2 cellular contexts compared by ENCODE assay signal in genomic region chr6:34143884-34144580, GRCh38.
TF ChIP-seq lines count a peak whose summit lies in the region.

No MANE protein-coding gene starts in this region.

TF ChIP-seq in IMR-90, 13 proteins besides CTCF, POLR2A, EP300 and RAD21 (continued from another document):
- TF ChIP-seq FOS (IDR thresholded peaks at IDR 0.05; ENCODE audit: low read depth, low read length): no peak
- no peak for TF ChIP-seq MXI1 (IDR thresholded peaks at IDR 0.05; ENCODE audit: borderline replicate concordance, low read depth, low read length)
- no peak for TF ChIP-seq MAZ (IDR thresholded peaks at IDR 0.05; ENCODE audit: borderline replicate concordance, low read depth, low read length)
TF ChIP-seq in IMR-90: peak in this region for 0.

TF ChIP-seq in WTC11, 78 proteins besides CTCF, POLR2A, EP300 and RAD21 (continued from another document):
- TF ChIP-seq, protein P1, sequence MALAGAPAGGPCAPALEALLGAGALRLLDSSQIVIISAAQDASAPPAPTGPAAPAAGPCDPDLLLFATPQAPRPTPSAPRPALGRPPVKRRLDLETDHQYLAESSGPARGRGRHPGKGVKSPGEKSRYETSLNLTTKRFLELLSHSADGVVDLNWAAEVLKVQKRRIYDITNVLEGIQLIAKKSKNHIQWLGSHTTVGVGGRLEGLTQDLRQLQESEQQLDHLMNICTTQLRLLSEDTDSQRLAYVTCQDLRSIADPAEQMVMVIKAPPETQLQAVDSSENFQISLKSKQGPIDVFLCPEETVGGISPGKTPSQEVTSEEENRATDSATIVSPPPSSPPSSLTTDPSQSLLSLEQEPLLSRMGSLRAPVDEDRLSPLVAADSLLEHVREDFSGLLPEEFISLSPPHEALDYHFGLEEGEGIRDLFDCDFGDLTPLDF (CRISPR knock-in tag; IDR thresholded peaks at IDR 0.05): no peak
- TF ChIP-seq ZNF423 (CRISPR knock-in tag; IDR thresholded peaks at IDR 0.05) (peak; percentile 38; the same call in 1 of the 2 replicates), E2F5 (CRISPR knock-in tag; IDR thresholded peaks at IDR 0.05) (0 out of 2 replicates have a peak, but pooled peaks have one; percentile 25), JUN (CRISPR knock-in tag; IDR thresholded peaks at IDR 0.05) (no peak), MAX (CRISPR knock-in tag; IDR thresholded peaks at IDR 0.05) (peak; percentile 64; the same call in 1 of the 2 replicates), ZBTB21 (CRISPR knock-in tag; IDR thresholded peaks at IDR 0.05; ENCODE audit: borderline replicate concordance) (no peak), AR (CRISPR knock-in tag; IDR thresholded peaks at IDR 0.05) (no peak), NFATC4 (CRISPR knock-in tag; IDR thresholded peaks at IDR 0.05) (no peak), FOXK1 (CRISPR knock-in tag; IDR thresholded peaks at IDR 0.05) (0 out of 2 replicates have a peak, but pooled peaks have one; percentile 21), HMGXB4 (CRISPR knock-in tag; IDR thresholded peaks at IDR 0.05) (peak; percentile 92), SP1 (CRISPR knock-in tag; conservative IDR thresholded peaks at IDR 0.05) (peak; percentile 72), CBFB (CRISPR knock-in tag; IDR thresholded peaks at IDR 0.05; ENCODE audit: low read depth) (peak; percentile 25; the same call in 1 of the 2 replicates), ARID4B (CRISPR knock-in tag; IDR thresholded peaks at IDR 0.05; ENCODE audit: borderline replicate concordance) (peak; percentile 77; the same call in 1 of the 2 replicates), ELF4 (CRISPR knock-in tag; IDR thresholded peaks at IDR 0.05; ENCODE audit: low read depth) (no peak), IRF1 (CRISPR knock-in tag; IDR thresholded peaks at IDR 0.05) (no peak), ZNF263 (CRISPR knock-in tag; IDR thresholded peaks at IDR 0.05; ENCODE audit: low read depth) (no peak), GTF2I (CRISPR knock-in tag; conservative IDR thresholded peaks at IDR 0.05) (no peak), USF1 (CRISPR knock-in tag; IDR thresholded peaks at IDR 0.05) (no peak), OVOL2 (CRISPR knock-in tag; IDR thresholded peaks at IDR 0.05; ENCODE audit: borderline replicate concordance) (no peak)
- TF ChIP-seq, protein P2, sequence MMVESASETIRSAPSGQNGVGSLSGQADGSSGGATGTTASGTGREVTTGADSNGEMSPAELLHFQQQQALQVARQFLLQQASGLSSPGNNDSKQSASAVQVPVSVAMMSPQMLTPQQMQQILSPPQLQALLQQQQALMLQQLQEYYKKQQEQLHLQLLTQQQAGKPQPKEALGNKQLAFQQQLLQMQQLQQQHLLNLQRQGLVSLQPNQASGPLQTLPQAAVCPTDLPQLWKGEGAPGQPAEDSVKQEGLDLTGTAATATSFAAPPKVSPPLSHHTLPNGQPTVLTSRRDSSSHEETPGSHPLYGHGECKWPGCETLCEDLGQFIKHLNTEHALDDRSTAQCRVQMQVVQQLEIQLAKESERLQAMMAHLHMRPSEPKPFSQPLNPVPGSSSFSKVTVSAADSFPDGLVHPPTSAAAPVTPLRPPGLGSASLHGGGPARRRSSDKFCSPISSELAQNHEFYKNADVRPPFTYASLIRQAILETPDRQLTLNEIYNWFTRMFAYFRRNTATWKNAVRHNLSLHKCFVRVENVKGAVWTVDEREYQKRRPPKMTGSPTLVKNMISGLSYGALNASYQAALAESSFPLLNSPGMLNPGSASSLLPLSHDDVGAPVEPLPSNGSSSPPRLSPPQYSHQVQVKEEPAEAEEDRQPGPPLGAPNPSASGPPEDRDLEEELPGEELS (CRISPR knock-in tag; IDR thresholded peaks at IDR 0.05): peak; percentile 68; the same call in 1 of the 2 replicates
